Comparison of ENCODE assay signal across 1 cellular context in genomic region chr19:3668331-3669133, GRCh38.
A peak's percentile ranks its signal among the peaks of the same experiment; 100 is the strongest.
TF ChIP-seq lines count a peak whose summit lies in the region.

No MANE protein-coding gene starts in this region.

TF ChIP-seq in K562, 482 proteins besides CTCF, POLR2A, EP300 and RAD21:
- TF ChIP-seq SUPT5H (IDR thresholded peaks at IDR 0.05) (no peak), SREBF2 (CRISPR knock-in tag; IDR thresholded peaks at IDR 0.05) (no peak), HNRNPK (IDR thresholded peaks at IDR 0.05; ENCODE audit: low read depth, low read length, poor library complexity, severe bottlenecking) (no peak), PHF20 (IDR thresholded peaks at IDR 0.05; ENCODE audit: partially characterized antibody) (no peak), TAF1 (IDR thresholded peaks at IDR 0.05; ENCODE audit: control insufficient read depth, extremely low read depth, insufficient read depth, low read length, severe bottlenecking) (no peak), PTTG1 (tag; IDR thresholded peaks at IDR 0.05; ENCODE audit: low read depth) (no peak), EGR1 (conservative IDR thresholded peaks at IDR 0.05) (peak; percentile 48; the same call in 1 of the 2 replicates), TAL1 (IDR thresholded peaks at IDR 0.05) (no peak), POLR2G (IDR thresholded peaks at IDR 0.05; ENCODE audit: low read depth, low read length) (0 out of 2 replicates have a peak, but pooled peaks have one; percentile 27), ILK (tag; IDR thresholded peaks at IDR 0.05; ENCODE audit: borderline replicate concordance, low read depth) (no peak), SMARCB1 (IDR thresholded peaks at IDR 0.05; ENCODE audit: insufficient read length, low read depth) (no peak), PRDM10 (IDR thresholded peaks at IDR 0.05; ENCODE audit: partially characterized antibody) (no peak), PHF8 (IDR thresholded peaks at IDR 0.05; ENCODE audit: borderline replicate concordance, low read length) (no peak), JUND (IDR thresholded peaks at IDR 0.05; ENCODE audit: borderline replicate concordance, low read depth, low read length) (0 out of 2 replicates have a peak, but pooled peaks have one; percentile 2), JUND (tag; IDR thresholded peaks at IDR 0.05; ENCODE audit: borderline replicate concordance, low read depth, low read length) (no peak), TRIM28 (IDR thresholded peaks at IDR 0.05) (no peak), MED1 (CRISPR knock-in tag; IDR thresholded peaks at IDR 0.05; ENCODE audit: borderline replicate concordance) (no peak), BCLAF1 (IDR thresholded peaks at IDR 0.05; ENCODE audit: borderline replicate concordance in 1 of 2, control insufficient read depth in 1 of 2, low read depth in 2 of 2, low read length in 1 of 2) (no peak), GABPB2 (CRISPR knock-in tag; conservative IDR thresholded peaks at IDR 0.05) (no peak)
- TF ChIP-seq, protein P1, sequence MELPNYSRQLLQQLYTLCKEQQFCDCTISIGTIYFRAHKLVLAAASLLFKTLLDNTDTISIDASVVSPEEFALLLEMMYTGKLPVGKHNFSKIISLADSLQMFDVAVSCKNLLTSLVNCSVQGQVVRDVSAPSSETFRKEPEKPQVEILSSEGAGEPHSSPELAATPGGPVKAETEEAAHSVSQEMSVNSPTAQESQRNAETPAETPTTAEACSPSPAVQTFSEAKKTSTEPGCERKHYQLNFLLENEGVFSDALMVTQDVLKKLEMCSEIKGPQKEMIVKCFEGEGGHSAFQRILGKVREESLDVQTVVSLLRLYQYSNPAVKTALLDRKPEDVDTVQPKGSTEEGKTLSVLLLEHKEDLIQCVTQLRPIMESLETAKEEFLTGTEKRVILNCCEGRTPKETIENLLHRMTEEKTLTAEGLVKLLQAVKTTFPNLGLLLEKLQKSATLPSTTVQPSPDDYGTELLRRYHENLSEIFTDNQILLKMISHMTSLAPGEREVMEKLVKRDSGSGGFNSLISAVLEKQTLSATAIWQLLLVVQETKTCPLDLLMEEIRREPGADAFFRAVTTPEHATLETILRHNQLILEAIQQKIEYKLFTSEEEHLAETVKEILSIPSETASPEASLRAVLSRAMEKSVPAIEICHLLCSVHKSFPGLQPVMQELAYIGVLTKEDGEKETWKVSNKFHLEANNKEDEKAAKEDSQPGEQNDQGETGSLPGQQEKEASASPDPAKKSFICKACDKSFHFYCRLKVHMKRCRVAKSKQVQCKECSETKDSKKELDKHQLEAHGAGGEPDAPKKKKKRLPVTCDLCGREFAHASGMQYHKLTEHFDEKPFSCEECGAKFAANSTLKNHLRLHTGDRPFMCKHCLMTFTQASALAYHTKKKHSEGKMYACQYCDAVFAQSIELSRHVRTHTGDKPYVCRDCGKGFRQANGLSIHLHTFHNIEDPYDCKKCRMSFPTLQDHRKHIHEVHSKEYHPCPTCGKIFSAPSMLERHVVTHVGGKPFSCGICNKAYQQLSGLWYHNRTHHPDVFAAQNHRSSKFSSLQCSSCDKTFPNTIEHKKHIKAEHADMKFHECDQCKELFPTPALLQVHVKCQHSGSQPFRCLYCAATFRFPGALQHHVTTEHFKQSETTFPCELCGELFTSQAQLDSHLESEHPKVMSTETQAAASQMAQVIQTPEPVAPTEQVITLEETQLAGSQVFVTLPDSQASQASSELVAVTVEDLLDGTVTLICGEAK (IDR thresholded peaks at IDR 0.05): no peak
- TF ChIP-seq, protein P1 (CRISPR knock-in tag; IDR thresholded peaks at IDR 0.05): 0 out of 2 replicates have a peak, but pooled peaks have one; percentile 18
- TF ChIP-seq, protein P2, sequence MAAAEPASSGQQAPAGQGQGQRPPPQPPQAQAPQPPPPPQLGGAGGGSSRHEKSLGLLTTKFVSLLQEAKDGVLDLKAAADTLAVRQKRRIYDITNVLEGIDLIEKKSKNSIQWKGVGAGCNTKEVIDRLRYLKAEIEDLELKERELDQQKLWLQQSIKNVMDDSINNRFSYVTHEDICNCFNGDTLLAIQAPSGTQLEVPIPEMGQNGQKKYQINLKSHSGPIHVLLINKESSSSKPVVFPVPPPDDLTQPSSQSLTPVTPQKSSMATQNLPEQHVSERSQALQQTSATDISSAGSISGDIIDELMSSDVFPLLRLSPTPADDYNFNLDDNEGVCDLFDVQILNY (CRISPR knock-in tag; IDR thresholded peaks at IDR 0.05): no peak
TF ChIP-seq in K562: peak in this region for 4.
